8 cellular contexts compared by ENCODE assay signal in the genomic region with DNA sequence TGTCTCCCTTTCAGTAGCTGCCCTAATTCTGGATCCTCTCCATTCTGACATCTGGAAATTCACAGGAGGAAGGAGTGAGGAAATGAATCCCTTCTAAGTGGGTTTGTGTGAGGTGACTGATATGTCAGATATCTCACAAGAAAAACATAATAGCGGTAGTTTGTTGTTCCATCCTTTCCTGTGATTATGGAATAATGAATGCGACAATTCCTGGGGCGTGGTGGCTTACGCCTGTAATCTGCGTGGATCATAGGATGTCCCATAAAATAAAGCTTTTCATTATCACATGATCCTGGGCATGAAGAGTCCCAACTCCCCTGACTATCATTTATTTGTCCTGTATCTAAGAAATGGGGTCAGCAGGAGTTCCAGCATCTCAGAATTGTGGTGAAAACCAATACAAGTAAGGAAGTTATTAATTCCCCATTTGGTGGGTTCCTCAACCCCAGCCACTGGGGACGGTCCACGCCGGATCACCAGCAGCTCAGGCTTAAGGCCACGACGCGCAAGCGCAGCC. TPM values are rescaled to one million over a fixed set of nuclear protein-coding genes. Genes with fewer than 3 reads are reported as not detected.
A peak's percentile ranks its signal among the peaks of the same experiment; 100 is the strongest.
DNase-seq lines count a peak whose midpoint lies in the region; ATAC-seq and TF ChIP-seq lines count a peak whose summit lies in the region.

No MANE protein-coding gene starts in this region.

- ATAC-seq in GM21825 (IDR thresholded peaks at IDR 0.05; ENCODE audit: unreplicated experiment), result no peak

- H3K36me3 ChIP-seq in left ventricle myocardium inferior, result peaks cover 2% of the 10 kb centered on the region
- peaks cover 19% of the 10 kb centered on the region for H3K36me3 ChIP-seq in skeletal muscle satellite cell (ENCODE audit: insufficient read depth, low read length)

- peak overlapping the region; percentile 99 for H3K27ac ChIP-seq in left ventricle myocardium inferior (replicated peaks)

- H3K4me3 ChIP-seq in WI38 (ENCODE audit: low read depth, low read length) (peak overlapping the region; percentile 95), left ventricle myocardium inferior (peak overlapping the region; percentile 96), skeletal muscle satellite cell (ENCODE audit: low read length) (peak overlapping the region; percentile 97)

- H3K4me1 ChIP-seq in left ventricle myocardium inferior, result peaks cover 52% of the 10 kb centered on the region
- H3K4me1 ChIP-seq in skeletal muscle satellite cell (ENCODE audit: control insufficient read depth, insufficient read depth, low read length), result peaks cover 37% of the 10 kb centered on the region

- TF ChIP-seq CTCF in WI38 (IDR thresholded peaks at IDR 0.05; ENCODE audit: low read depth, low read length) (no peak), left ventricle myocardium inferior (IDR thresholded peaks at IDR 0.05; ENCODE audit: borderline replicate concordance) (no peak)

- no peaks in the 10 kb centered on the region for H3K27me3 ChIP-seq in left ventricle myocardium inferior (ENCODE audit: low read depth)
- H3K27me3 ChIP-seq in skeletal muscle satellite cell (ENCODE audit: control insufficient read depth, insufficient read depth, low read length), result no peaks in the 10 kb centered on the region

- DNase-seq in HCEC 1CT (peak; percentile 30), left ventricle myocardium inferior (no peak), NCI-H774 (lab: John Stamatoyannopoulos, UW) (no peak), NCI-H1092 (lab: John Stamatoyannopoulos, UW) (no peak)
- no peak for DNase-seq in stimulated activated naive CD4-positive, alpha-beta T cell treated with Interleukin-2 at 50 U/mL for 16 hours (lab: John Stamatoyannopoulos, UW)

- peak overlapping the region; percentile 95 for H3K4me2 ChIP-seq in skeletal muscle satellite cell (ENCODE audit: low read length)

- intact Hi-C loops in left ventricle myocardium inferior (cut with micrococcal nuclease), result no loop called here

- H3K9ac ChIP-seq in skeletal muscle satellite cell (ENCODE audit: low read depth, low read length), result peak overlapping the region; percentile 100

- no peaks in the 10 kb centered on the region for H3K9me3 ChIP-seq in left ventricle myocardium inferior (replicated peaks)
- H3K9me3 ChIP-seq in skeletal muscle satellite cell (replicated peaks; ENCODE audit: low read length), result no peaks in the 10 kb centered on the region

RNA-seq across cellular contexts. Expression of a gene that starts 0.4 kb away (rescaled TPM):
- 24.9 TPM for total RNA-seq in left ventricle myocardium inferior
- total RNA-seq in skeletal muscle satellite cell (2012; rRNA removed), result 32.4 and 42.4 TPM in 2 replicates

RNA-seq across cellular contexts. Expression of a gene that starts 28.8 kb away (rescaled TPM):
- total RNA-seq in left ventricle myocardium inferior, result 49.5 TPM
- total RNA-seq in skeletal muscle satellite cell (2012; rRNA removed), result 84.2 and 96.8 TPM in 2 replicates

RNA-seq across cellular contexts. Expression of a gene that starts 59.5 kb away (rescaled TPM):
- 26.3 TPM for total RNA-seq in left ventricle myocardium inferior
- total RNA-seq in skeletal muscle satellite cell (2012; rRNA removed), result 2.2 and 3.5 TPM in 2 replicates
